In genomic region chr1:63868220-63868897, GRCh38 we compare ENCODE assay signal across 10 cellular contexts.
DNase-seq lines count a peak whose midpoint lies in the region; ATAC-seq and TF ChIP-seq lines count a peak whose summit lies in the region.
"Had no signal": no experiment of that assay in that cellular context is flagged by ENCODE, and none has a peak within 500 bp of the region (broad histone marks: within the 10 kb centered on the region; RNA-seq: fewer than 3 reads in every experiment).

No MANE protein-coding gene starts in this region.

- H3K36me3 ChIP-seq in OCI-LY7 (ENCODE audit: insufficient read depth, low read length): no peaks in the 10 kb centered on the region
- no peaks in the 10 kb centered on the region for H3K36me3 ChIP-seq in esophagus squamous epithelium
- no peaks in the 10 kb centered on the region for H3K36me3 ChIP-seq in sigmoid colon
- H3K36me3 ChIP-seq: neural progenitor cell had no signal

- H3K27me3 ChIP-seq in esophagus squamous epithelium (no peaks in the 10 kb centered on the region), sigmoid colon (no peaks in the 10 kb centered on the region)
- H3K27me3 ChIP-seq: neural progenitor cell had no signal

- H3K27ac ChIP-seq in OCI-LY7 (ENCODE audit: low read depth, low read length, poor library complexity, severe bottlenecking) (no peak overlapping the region), esophagus squamous epithelium (peak overlapping the region in 3 of 4 donors; percentile 13 to 61 (median 59)), sigmoid colon (peak overlapping the region in 3 of 4 donors; percentile 73 to 80 (median 74))
- H3K27ac ChIP-seq: neural progenitor cell had no signal

- H3K36me3 Mint-ChIP-seq in activated CD4-positive, alpha-beta T cell treated with anti-CD3 and anti-CD28 coated beads for 36 hours (ENCODE audit: low read depth): no peaks in the 10 kb centered on the region

- no peaks in the 10 kb centered on the region for H3K79me2 ChIP-seq in OCI-LY7 (ENCODE audit: insufficient read depth, low read depth, low read length)

- no peaks in the 10 kb centered on the region for H3K9me3 Mint-ChIP-seq in activated CD4-positive, alpha-beta T cell treated with anti-CD3 and anti-CD28 coated beads for 36 hours (ENCODE audit: low read depth)
- H3K9me3 Mint-ChIP-seq: neural progenitor cell had no signal

- POLR2A ChIA-PET in activated CD4-positive, alpha-beta T cell treated with anti-CD3 and anti-CD28 coated beads for 36 hours (lab: Charles Lee): no interaction called here
- POLR2A ChIA-PET in OCI-LY7 (lab: Charles Lee): interaction anchor here (1.5 kb wide), 1 partner anchor 96 kb away, joined by 4 read pairs; no protein-coding TSS in a partner anchor

- no peaks in the 10 kb centered on the region for H3K27me3 Mint-ChIP-seq in activated CD4-positive, alpha-beta T cell treated with anti-CD3 and anti-CD28 coated beads for 36 hours

- no peaks in the 10 kb centered on the region for H3K9me2 ChIP-seq in OCI-LY7 (ENCODE audit: insufficient read depth, low read length)

- H3K4me1 ChIP-seq in OCI-LY7 (ENCODE audit: insufficient read depth, low read length, poor library complexity, severe bottlenecking): no peaks in the 10 kb centered on the region
- peaks cover 0 to 99% (median 30%) of the 10 kb centered on the region in 3 donors for H3K4me1 ChIP-seq in esophagus squamous epithelium
- H3K4me1 ChIP-seq in sigmoid colon: peaks cover 0 to 85% (median 51%) of the 10 kb centered on the region in 4 donors

- H4K20me1 ChIP-seq in OCI-LY7 (ENCODE audit: insufficient read depth, low read length): no peaks in the 10 kb centered on the region

- BruUV-seq in OCI-LY7 (replicated peaks; lab: Mats Ljungman, UMichigan): no TSS peak

- no peak overlapping the region for H3K4me2 ChIP-seq in OCI-LY7 (ENCODE audit: low read length)
- H3K4me2 ChIP-seq: neural progenitor cell had no signal

- no peak for TF ChIP-seq EP300 in sigmoid colon (IDR thresholded peaks at IDR 0.05)

- TF ChIP-seq CTCF in OCI-LY7 (conservative IDR thresholded peaks at IDR 0.05; ENCODE audit: low read length) (peak; percentile 50), esophagus squamous epithelium (IDR thresholded peaks at IDR 0.05) (peak in 1 of 6 experiments; percentile 5), sigmoid colon (IDR thresholded peaks at IDR 0.05) (peak in 1 of 4 experiments; percentile 14)

- no peak overlapping the region for H3K4me3 Mint-ChIP-seq in activated CD4-positive, alpha-beta T cell treated with anti-CD3 and anti-CD28 coated beads for 36 hours
- H3K4me3 Mint-ChIP-seq: neural progenitor cell had no signal

- no peaks in the 10 kb centered on the region for H3K9me3 ChIP-seq in OCI-LY7 (ENCODE audit: low read length)
- no peaks in the 10 kb centered on the region for H3K9me3 ChIP-seq in esophagus squamous epithelium
- no peaks in the 10 kb centered on the region for H3K9me3 ChIP-seq in sigmoid colon

- no peak for TF ChIP-seq POLR2A in esophagus squamous epithelium (IDR thresholded peaks at IDR 0.05)
- TF ChIP-seq POLR2A in sigmoid colon (IDR thresholded peaks at IDR 0.05): no peak

- ATAC-seq in activated CD4-positive, alpha-beta T cell treated with anti-CD3 and anti-CD28 coated beads for 36 hours: peak; percentile 55

- WGBS in esophagus squamous epithelium, 2 donors: 37% methylated on average over 7 of the region's 7 CpGs
- whole genome bisulfite sequencing in sigmoid colon, 2 donors: 59 to 76% methylated on average over 7 of the region's 7 CpGs

- intact Hi-C loops in activated CD4-positive, alpha-beta T cell treated with anti-CD3 and anti-CD28 coated beads for 36 hours (cut with DNase I, micrococcal nuclease): no loop called here
- intact Hi-C loops in OCI-LY7 (cut with micrococcal nuclease; ENCODE audit: unreplicated experiment) (loop anchor here (5.0 kb wide), 1 partner anchor 96 kb away; the partner anchor contains the start of gene ROR1), esophagus squamous epithelium (cut with DNase I) (no loop called here), sigmoid colon (cut with DNase I) (no loop called here)

- H2AFZ ChIP-seq in OCI-LY7 (ENCODE audit: low read length): no peak overlapping the region
- H2AFZ ChIP-seq: neural progenitor cell had no signal

- CTCF ChIA-PET in activated CD4-positive, alpha-beta T cell treated with anti-CD3 and anti-CD28 coated beads for 36 hours (lab: Charles Lee): no interaction called here
- CTCF ChIA-PET in OCI-LY7 (lab: Charles Lee; ENCODE audit: unreplicated experiment): no interaction called here

- H3K4me3 ChIP-seq in OCI-LY7 (ENCODE audit: low read depth, low read length, poor library complexity, severe bottlenecking) (no peak overlapping the region), esophagus squamous epithelium (no peak overlapping the region), sigmoid colon (no peak overlapping the region)
- H3K4me3 ChIP-seq: neural progenitor cell had no signal

- no peak overlapping the region for H3K27ac Mint-ChIP-seq in activated CD4-positive, alpha-beta T cell treated with anti-CD3 and anti-CD28 coated beads for 36 hours
- H3K27ac Mint-ChIP-seq: neural progenitor cell had no signal

- no peaks in the 10 kb centered on the region for H3K4me1 Mint-ChIP-seq in activated CD4-positive, alpha-beta T cell treated with anti-CD3 and anti-CD28 coated beads for 36 hours

- peak; percentile 18 for DNase-seq in activated CD4-positive, alpha-beta T cell treated with anti-CD3 and anti-CD28 coated beads for 36 hours
- no peak for DNase-seq in activated CD4-positive, alpha-beta T cell treated with anti-CD3 and anti-CD28 coated beads for 4 hours
- DNase-seq in OCI-LY7 (ENCODE audit: low spot score) (peak; percentile 24), esophagus squamous epithelium (lab: John Stamatoyannopoulos, UW) (no peak), sigmoid colon (peak; percentile 76), T-helper 1 cell (no peak), NCI-H1694 treated with DMSO at 0.1 percent for 48 hours (lab: John Stamatoyannopoulos, UW) (no peak), NCI-H510A treated with DMSO at 0.1 percent for 48 hours (lab: John Stamatoyannopoulos, UW) (no peak)
- DNase-seq: NCI-H2227 treated with DMSO at 0.1 percent for 48 hours had no signal

Comparison
In these comparisons a context has a peak if more than half of its experiments do, and no peak if none do; other contexts are left out.
1. DNase-seq: peak in activated CD4-positive, alpha-beta T cell treated with anti-CD3 and anti-CD28 coated beads for 36 hours (single experiment), OCI-LY7 (single experiment) and sigmoid colon (single experiment); none in activated CD4-positive, alpha-beta T cell treated with anti-CD3 and anti-CD28 coated beads for 4 hours (0 of 2), esophagus squamous epithelium (single experiment), T-helper 1 cell (0 of 5), NCI-H1694 treated with DMSO at 0.1 percent for 48 hours (single experiment) and NCI-H510A treated with DMSO at 0.1 percent for 48 hours (single experiment).